12 cellular contexts compared by ENCODE assay signal in the genomic region with DNA sequence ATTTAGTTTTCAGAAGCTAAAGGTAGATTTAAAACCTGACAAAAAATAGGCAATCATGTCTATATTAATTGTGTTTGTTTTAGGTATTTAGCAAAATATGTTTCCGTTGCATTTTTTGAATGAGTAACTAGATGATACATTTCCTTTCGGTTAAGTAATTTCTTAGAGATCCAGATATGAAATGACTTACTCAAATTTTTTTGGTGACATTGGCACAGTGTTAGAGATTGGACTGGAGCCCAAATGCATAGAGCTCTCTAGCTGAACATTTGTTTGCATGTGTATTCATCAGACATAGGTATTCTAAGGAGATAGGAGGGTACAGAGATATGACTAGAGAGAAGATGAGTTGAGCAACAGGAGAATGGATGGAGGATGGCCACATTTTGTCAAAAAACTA. TPM values are rescaled to one million over a fixed set of nuclear protein-coding genes. Genes with fewer than 3 reads are reported as not detected.
DNase-seq lines count a peak whose midpoint lies in the region; ATAC-seq, FAIRE-seq and TF ChIP-seq lines count a peak whose summit lies in the region.
"Had no signal": no experiment of that assay in that cellular context is flagged by ENCODE, and none has a peak within 500 bp of the region (broad histone marks: within the 10 kb centered on the region; RNA-seq: fewer than 3 reads in every experiment).

No MANE protein-coding gene starts in this region.

- H3K4me3 ChIP-seq in DOHH2 (ENCODE audit: low read length), result peak overlapping the region; percentile 98
- H3K4me3 ChIP-seq in Panc1 (ENCODE audit: low read depth in 2 of 2, low read length in 2 of 2), result peak overlapping the region; percentile 81 to 85
- peak overlapping the region; percentile 92 for H3K4me3 ChIP-seq in endodermal cell (ENCODE audit: low read length)
- H3K4me3 ChIP-seq in pancreas, result no peak overlapping the region

- peaks cover 47% of the 10 kb centered on the region for H4K20me1 ChIP-seq in DOHH2 (ENCODE audit: control insufficient read depth, insufficient read depth, low read depth, low read length)

- H3K27ac Mint-ChIP-seq in endodermal cell, result no peak overlapping the region

- H3K36me3 Mint-ChIP-seq in endodermal cell (ENCODE audit: low read depth), result peaks cover 43% of the 10 kb centered on the region

- H3K9me3 ChIP-seq in DOHH2 (ENCODE audit: control insufficient read depth, insufficient read depth, low read length) (no peaks in the 10 kb centered on the region), Panc1 (ENCODE audit: control insufficient read depth, insufficient read depth, low read depth, low read length) (no peaks in the 10 kb centered on the region), endodermal cell (ENCODE audit: control insufficient read depth, low read length) (no peaks in the 10 kb centered on the region), pancreas (no peaks in the 10 kb centered on the region)
- H3K9me3 ChIP-seq: lower lobe of right lung had no signal

- no peak overlapping the region for H3K9ac ChIP-seq in endodermal cell (ENCODE audit: extremely low read depth, low read length, poor library complexity, severe bottlenecking)

- H3K4me2 ChIP-seq in DOHH2 (ENCODE audit: low read length), result peak overlapping the region; percentile 89

- H3K9me3 Mint-ChIP-seq in endodermal cell, result no peaks in the 10 kb centered on the region

- no peak for FAIRE-seq in pancreas (lab: Jason Lieb, UNC)

- H3K36me3 ChIP-seq in DOHH2 (ENCODE audit: control insufficient read depth, low read length), result peaks cover 74% of the 10 kb centered on the region
- H3K36me3 ChIP-seq in Panc1 (ENCODE audit: control insufficient read depth, insufficient read depth, low read length), result peaks cover 53% of the 10 kb centered on the region
- H3K36me3 ChIP-seq in endodermal cell (ENCODE audit: control insufficient read depth, insufficient read depth, low read length), result peaks cover 53% of the 10 kb centered on the region
- peaks cover 0 to 3% (median 0%) of the 10 kb centered on the region in 3 donors for H3K36me3 ChIP-seq in pancreas

- WGBS in endodermal cell (ENCODE audit: insufficient coverage in 1 of 2, insufficient read length in 1 of 2), 2 experiments, result 99 to 100% methylated on average over 2 of the region's 2 CpGs
- 86 to 87% methylated on average over 2 of the region's 2 CpGs for WGBS in pancreas, 2 donors

- peaks cover 8% of the 10 kb centered on the region for H3K4me1 Mint-ChIP-seq in endodermal cell

- H3K27me3 ChIP-seq in DOHH2 (ENCODE audit: control insufficient read depth, low read length), result peaks cover 8% of the 10 kb centered on the region
- no peaks in the 10 kb centered on the region for H3K27me3 ChIP-seq in Panc1 (ENCODE audit: control insufficient read depth, insufficient read depth, low read length)
- H3K27me3 ChIP-seq in endodermal cell (ENCODE audit: control insufficient read depth, insufficient read depth, low read length, poor library complexity, severe bottlenecking), result peaks cover 26% of the 10 kb centered on the region
- H3K27me3 ChIP-seq in pancreas, result peaks cover 0 to 12% (median 5%) of the 10 kb centered on the region in 4 donors

- peaks cover 4% of the 10 kb centered on the region for H3F3A ChIP-seq in DOHH2 (ENCODE audit: control insufficient read depth, insufficient read depth)

- in situ Hi-C loops in Panc1 (cut with HindIII; ENCODE audit: low pct_unique_long_range_greater_than_20kb, low sequenced_read_pairs), result no loop called here

- TF ChIP-seq CTCF in DOHH2 (IDR thresholded peaks at IDR 0.05; ENCODE audit: low read depth, low read length, poor library complexity, severe bottlenecking) (no peak), Panc1 (IDR thresholded peaks at IDR 0.05) (no peak), endodermal cell (conservative IDR thresholded peaks at IDR 0.05) (no peak), pancreas (IDR thresholded peaks at IDR 0.05) (no peak)

- H3K27ac ChIP-seq in DOHH2 (ENCODE audit: low read depth, low read length), result no peak overlapping the region
- H3K27ac ChIP-seq in Panc1 (ENCODE audit: low read length), result peak overlapping the region; percentile 90
- no peak overlapping the region for H3K27ac ChIP-seq in endodermal cell (ENCODE audit: low read depth, low read length)
- H3K27ac ChIP-seq in pancreas, result no peak overlapping the region
- H3K27ac ChIP-seq: lower lobe of right lung, RWPE1 had no signal

- H3K4me3 Mint-ChIP-seq in endodermal cell, result no peak overlapping the region

- ATAC-seq in Panc1, result no peak
- ATAC-seq in pancreas, result no peak
- no peak for ATAC-seq in HG03439 (IDR thresholded peaks at IDR 0.05; ENCODE audit: unreplicated experiment)
- ATAC-seq: lower lobe of right lung had no signal

- POLR2A ChIA-PET in Panc1 (lab: Charles Lee), result interaction anchor here (0.6 kb wide), 1 partner anchor 29 kb away, joined by 4 read pairs; no protein-coding TSS in a partner anchor

- CTCF ChIA-PET in Panc1 (lab: Charles Lee), result no interaction called here

- intact Hi-C loops in Panc1 (cut with micrococcal nuclease; ENCODE audit: unreplicated experiment) (no loop called here), pancreas (cut with DNase I) (no loop called here)

- peaks cover 69% of the 10 kb centered on the region for H3K79me2 ChIP-seq in DOHH2 (ENCODE audit: control insufficient read depth, low read length)

- H3K4me1 ChIP-seq in DOHH2 (ENCODE audit: control insufficient read depth, low read length) (peaks cover 75% of the 10 kb centered on the region), Panc1 (ENCODE audit: control insufficient read depth, insufficient read depth, low read length) (peaks cover 54% of the 10 kb centered on the region), endodermal cell (ENCODE audit: control insufficient read depth, insufficient read depth, low read length) (peaks cover 3% of the 10 kb centered on the region), pancreas (peaks cover 3 to 11% (median 5%) of the 10 kb centered on the region in 3 donors)

- TSS peak; percentile 49 for BruUV-seq in Panc1 (replicated peaks; lab: Mats Ljungman, UMichigan)

- DNase-seq in A172 (ENCODE audit: low spot score), result peak; percentile 2
- no peak for DNase-seq in Panc1 (ENCODE audit: low read depth, low spot score)
- no peak for DNase-seq in endodermal cell
- no peak for DNase-seq in pancreas
- no peak for DNase-seq in NCI-H1417 (lab: John Stamatoyannopoulos, UW)
- no peak for DNase-seq in Kasumi-1 (lab: John Stamatoyannopoulos, UW)
- DNase-seq: lower lobe of right lung, NCI-H1092 treated with DMSO at 0.1 percent for 48 hours had no signal

- no peaks in the 10 kb centered on the region for H3K9me2 ChIP-seq in DOHH2 (replicated peaks; ENCODE audit: control insufficient read depth, low read length)

- H3K27me3 Mint-ChIP-seq in endodermal cell (ENCODE audit: insufficient read depth), result peaks cover 27% of the 10 kb centered on the region

RNA-seq across cellular contexts. Expression of a gene that starts 1.9 kb away (rescaled TPM):
- total RNA-seq in A172 (2014; rRNA removed; shearing (Covaris generic)), result 154 and 178 TPM in 2 replicates
- total RNA-seq in Panc1 (2021; ENCODE audit: unreplicated experiment) (237 TPM), endodermal cell (100 to 1,000 TPM; 113 to 130 TPM), pancreas (10 to 100 TPM; 15.9 to 33.8 (median 24.0) TPM)
- 189 TPM for polyA plus RNA-seq in Panc1 (2012; ENCODE audit: insufficient read length)
- polyA plus RNA-seq in endodermal cell (2013, experiment 1 of 2), result 169 TPM
- 153 TPM for polyA plus RNA-seq in endodermal cell (2013, experiment 2 of 2)
- 10 to 100 TPM in 1 of 2 donors, 1 to 10 TPM in 1; 10.0 to 24.5 TPM for polyA plus RNA-seq in pancreas

RNA-seq across cellular contexts. Expression of a gene that starts 8.2 kb away (rescaled TPM):
- not detected in 2 replicates for total RNA-seq in A172 (2014; rRNA removed; shearing (Covaris generic))
- total RNA-seq in Panc1 (2021; ENCODE audit: unreplicated experiment), result 2.7 TPM
- 4.1 TPM for polyA plus RNA-seq in Panc1 (2012; ENCODE audit: insufficient read length)
- not detected for total RNA-seq in endodermal cell
- 0.21 TPM for polyA plus RNA-seq in endodermal cell (2013, experiment 1 of 2)
- polyA plus RNA-seq in endodermal cell (2013, experiment 2 of 2), result not detected
- total RNA-seq in pancreas, result under 1 TPM in 3 of 6 donors, not detected in 3; 0.14 to 0.25 (median 0.14) TPM
- polyA plus RNA-seq in pancreas, result under 1 TPM in 1 of 2 donors, not detected in 1; 0.19 TPM
- total RNA-seq: lower lobe of right lung had no signal

RNA-seq across cellular contexts. Expression of a gene that starts 20.3 kb away (rescaled TPM):
- total RNA-seq in A172 (2014; rRNA removed; shearing (Covaris generic)), result not detected in 2 replicates
- total RNA-seq in Panc1 (2021; ENCODE audit: unreplicated experiment), result 15.2 TPM
- polyA plus RNA-seq in Panc1 (2012; ENCODE audit: insufficient read length), result 11.9 TPM
- not detected for total RNA-seq in endodermal cell
- polyA plus RNA-seq in endodermal cell (2013, experiment 1 of 2), result not detected
- not detected for polyA plus RNA-seq in endodermal cell (2013, experiment 2 of 2)
- under 1 TPM in 2 of 6 donors, not detected in 4; 0.29 to 0.53 TPM for total RNA-seq in pancreas
- under 1 TPM in 1 of 2 donors, not detected in 1; 0.07 TPM for polyA plus RNA-seq in pancreas
- total RNA-seq: lower lobe of right lung had no signal
- polyA plus RNA-seq: thymus had no signal

Comparison
In these comparisons a context has a peak if more than half of its experiments do, and no peak if none do; other contexts are left out.
1. H3K4me3 ChIP-seq: peak in DOHH2 (single experiment), Panc1 (2 of 2) and endodermal cell (single experiment); none in pancreas (0 of 4).
2. RNA of a gene that starts 20.3 kb away (total RNA-seq): 15.2 TPM in Panc1 (single experiment); 0.29 to 0.53 TPM in pancreas, not detected in A172 and not detected in endodermal cell; every median in the first group is over 10 times any median in the second.